9 cellular contexts compared by ENCODE assay signal in genomic region chr19:49469828-49470614, GRCh38. TPM values are rescaled to one million over a fixed set of nuclear protein-coding genes. Genes with fewer than 3 reads are reported as not detected.
A peak's percentile ranks its signal among the peaks of the same experiment; 100 is the strongest.
DNase-seq lines count a peak whose midpoint lies in the region; ATAC-seq and TF ChIP-seq lines count a peak whose summit lies in the region.
"Had no signal": no experiment of that assay in that cellular context is flagged by ENCODE, and none has a peak within 500 bp of the region (broad histone marks: within the 10 kb centered on the region; RNA-seq: fewer than 3 reads in every experiment).

No MANE protein-coding gene starts in this region.

- TF ChIP-seq CTCF in upper lobe of left lung (IDR thresholded peaks at IDR 0.05): peak in 3 of 6 experiments; percentile 19 to 41 (median 25)

- H3K36me3 ChIP-seq in upper lobe of left lung: peaks cover 0 to 22% (median 11%) of the 10 kb centered on the region in 4 donors

- H3K4me1 Mint-ChIP-seq in activated CD8-positive, alpha-beta T cell treated with anti-CD3 and anti-CD28 coated beads, Interleukin-2, amount 10 ng/mL, durations not matched to agents 7 days and 5 days (ENCODE audit: low read depth): peaks cover 56% of the 10 kb centered on the region

- H3K4me3 Mint-ChIP-seq in activated CD8-positive, alpha-beta T cell treated with anti-CD3 and anti-CD28 coated beads, Interleukin-2, amount 10 ng/mL, durations not matched to agents 7 days and 5 days: peak overlapping the region; percentile 46

- H3K27ac Mint-ChIP-seq in activated CD8-positive, alpha-beta T cell treated with anti-CD3 and anti-CD28 coated beads, Interleukin-2, amount 10 ng/mL, durations not matched to agents 7 days and 5 days: peak overlapping the region; percentile 99

- H3K27ac ChIP-seq in upper lobe of left lung: peak overlapping the region in 2 of 4 donors; percentile 26 to 52

- POLR2A ChIA-PET in activated CD8-positive, alpha-beta T cell treated with anti-CD3 and anti-CD28 coated beads, Interleukin-2, amount 10 ng/mL, durations not matched to agents 7 days and 5 days (lab: Charles Lee): interaction anchor here (0.8 to 3.6 kb wide), 6 partner anchors 14 to 297 kb away, joined by 3 to 62 read pairs (median 4); partner anchors contain the start of genes ALDH16A1, CD37 and PIH1D1

- CTCF ChIA-PET in activated CD8-positive, alpha-beta T cell treated with anti-CD3 and anti-CD28 coated beads, Interleukin-2, amount 10 ng/mL, durations not matched to agents 7 days and 5 days (lab: Charles Lee): interaction anchor here (0.8 to 6.4 kb wide), 22 partner anchors 13 to 372 kb away, joined by 3 to 114 read pairs (median 4); partner anchors contain the start of genes ALDH16A1, PIH1D1 and RPS11

- no peaks in the 10 kb centered on the region for H3K9me3 Mint-ChIP-seq in activated CD8-positive, alpha-beta T cell treated with anti-CD3 and anti-CD28 coated beads, Interleukin-2, amount 10 ng/mL, durations not matched to agents 7 days and 5 days (ENCODE audit: insufficient read depth)

- WGBS in upper lobe of left lung, 2 donors: 68 to 82% methylated on average over 7 to 25 of the region's 25 CpGs

- DNase-seq in NCI-H82 (lab: John Stamatoyannopoulos, UW) (peak; percentile 37), NCI-H82 treated with DMSO at 0.1 percent for 48 hours (lab: John Stamatoyannopoulos, UW; ENCODE audit: unreplicated experiment) (no peak), germinal center (ENCODE audit: low spot score) (peak; percentile 69), upper lobe of left lung (peak; percentile 43 to 84), cortex of kidney (lab: John Stamatoyannopoulos, UW) (no peak), Ammon's horn (ENCODE audit: low spot score) (no peak)
- peak; percentile 93 for DNase-seq in activated CD8-positive, alpha-beta T cell treated with anti-CD3 and anti-CD28 coated beads, Interleukin-2, amount 10 ng/mL, durations not matched to agents 7 days and 5 days

- no peak for TF ChIP-seq POLR2A in upper lobe of left lung (IDR thresholded peaks at IDR 0.05)

- no peaks in the 10 kb centered on the region for H3K27me3 ChIP-seq in upper lobe of left lung

- TF ChIP-seq EP300 in upper lobe of left lung (IDR thresholded peaks at IDR 0.05): no peak

- ATAC-seq in HG03342 (IDR thresholded peaks at IDR 0.05; ENCODE audit: unreplicated experiment): peak; percentile 38
- peak; percentile 53 for ATAC-seq in activated CD8-positive, alpha-beta T cell treated with anti-CD3 and anti-CD28 coated beads, Interleukin-2, amount 10 ng/mL, durations not matched to agents 7 days and 5 days
- no peak for ATAC-seq in upper lobe of left lung (ENCODE audit: low FRiP score in 2 of 2)

- H3K36me3 Mint-ChIP-seq in activated CD8-positive, alpha-beta T cell treated with anti-CD3 and anti-CD28 coated beads, Interleukin-2, amount 10 ng/mL, durations not matched to agents 7 days and 5 days (ENCODE audit: low read depth): peaks cover 16% of the 10 kb centered on the region

- H3K4me1 ChIP-seq in upper lobe of left lung: peaks cover 9 to 38% (median 22%) of the 10 kb centered on the region in 4 donors

- H3K4me3 ChIP-seq in upper lobe of left lung: no peak overlapping the region

- H3K27me3 Mint-ChIP-seq in activated CD8-positive, alpha-beta T cell treated with anti-CD3 and anti-CD28 coated beads, Interleukin-2, amount 10 ng/mL, durations not matched to agents 7 days and 5 days (ENCODE audit: low read depth): no peaks in the 10 kb centered on the region

- H3K9me3 ChIP-seq in upper lobe of left lung: no peaks in the 10 kb centered on the region

RNA-seq across cellular contexts. Expression of gene FLT3LG, which starts 4.0 kb away (rescaled TPM):
- total RNA-seq in activated CD8-positive, alpha-beta T cell treated with anti-CD3 and anti-CD28 coated beads, Interleukin-2, amount 10 ng/mL, durations not matched to agents 7 days and 5 days: 100 to 1,000 TPM; 280 to 297 TPM
- 10 to 100 TPM in 3 of 6 donors, 1 to 10 TPM in 3; 4.3 to 19.9 (median 9.9) TPM for total RNA-seq in upper lobe of left lung
- total RNA-seq: astrocyte had no signal

RNA-seq across cellular contexts. Expression of gene ALDH16A1, which starts 17.0 kb away (rescaled TPM):
- total RNA-seq in activated CD8-positive, alpha-beta T cell treated with anti-CD3 and anti-CD28 coated beads, Interleukin-2, amount 10 ng/mL, durations not matched to agents 7 days and 5 days: 10 to 100 TPM; 36.6 to 37.5 TPM
- 100 to 1,000 TPM in 1 of 6 donors, 10 to 100 TPM in 5; 26.3 to 111 (median 48.2) TPM for total RNA-seq in upper lobe of left lung

RNA-seq across cellular contexts. Expression of gene RPL13A, which starts 17.4 kb away (rescaled TPM):
- 1,000 to 10,000 TPM; 1,992 to 2,019 TPM for total RNA-seq in activated CD8-positive, alpha-beta T cell treated with anti-CD3 and anti-CD28 coated beads, Interleukin-2, amount 10 ng/mL, durations not matched to agents 7 days and 5 days
- 1,000 to 10,000 TPM in 4 of 6 donors, 100 to 1,000 TPM in 2; 974 to 2,595 (median 1,696) TPM for total RNA-seq in upper lobe of left lung

RNA-seq across cellular contexts. Expression of gene PIH1D1, which starts 18.4 kb away (rescaled TPM):
- 100 to 1,000 TPM; 128 to 129 TPM for total RNA-seq in activated CD8-positive, alpha-beta T cell treated with anti-CD3 and anti-CD28 coated beads, Interleukin-2, amount 10 ng/mL, durations not matched to agents 7 days and 5 days
- 100 to 1,000 TPM in 1 of 6 donors, 10 to 100 TPM in 5; 59.5 to 120 (median 72.8) TPM for total RNA-seq in upper lobe of left lung

RNA-seq across cellular contexts. Expression of gene RPS11, which starts 26.2 kb away (rescaled TPM):
- total RNA-seq in activated CD8-positive, alpha-beta T cell treated with anti-CD3 and anti-CD28 coated beads, Interleukin-2, amount 10 ng/mL, durations not matched to agents 7 days and 5 days: 1,000 to 10,000 TPM; 2,117 to 2,361 TPM
- total RNA-seq in upper lobe of left lung: 1,000 to 10,000 TPM; 1,447 to 3,855 (median 1,708) TPM

Comparison
In these comparisons a context has a peak if more than half of its experiments do, and no peak if none do; other contexts are left out.
1. DNase-seq: peak in NCI-H82 (single experiment), activated CD8-positive, alpha-beta T cell treated with anti-CD3 and anti-CD28 coated beads, Interleukin-2, amount 10 ng/mL, durations not matched to agents 7 days and 5 days (single experiment), germinal center (single experiment) and upper lobe of left lung (2 of 2); none in NCI-H82 treated with DMSO at 0.1 percent for 48 hours (single experiment), cortex of kidney (single experiment) and Ammon's horn (single experiment).
2. ATAC-seq: peak in HG03342 (single experiment) and activated CD8-positive, alpha-beta T cell treated with anti-CD3 and anti-CD28 coated beads, Interleukin-2, amount 10 ng/mL, durations not matched to agents 7 days and 5 days (single experiment); none in upper lobe of left lung (0 of 2).
3. RNA of gene FLT3LG, which starts 4.0 kb away (total RNA-seq): 280 to 297 TPM in activated CD8-positive, alpha-beta T cell treated with anti-CD3 and anti-CD28 coated beads, Interleukin-2, amount 10 ng/mL, durations not matched to agents 7 days and 5 days; 4.3 to 19.9 TPM in upper lobe of left lung; every median in the first group is over 10 times any median in the second.